Comparison of ENCODE assay signal across 20 cellular contexts in the genomic region with DNA sequence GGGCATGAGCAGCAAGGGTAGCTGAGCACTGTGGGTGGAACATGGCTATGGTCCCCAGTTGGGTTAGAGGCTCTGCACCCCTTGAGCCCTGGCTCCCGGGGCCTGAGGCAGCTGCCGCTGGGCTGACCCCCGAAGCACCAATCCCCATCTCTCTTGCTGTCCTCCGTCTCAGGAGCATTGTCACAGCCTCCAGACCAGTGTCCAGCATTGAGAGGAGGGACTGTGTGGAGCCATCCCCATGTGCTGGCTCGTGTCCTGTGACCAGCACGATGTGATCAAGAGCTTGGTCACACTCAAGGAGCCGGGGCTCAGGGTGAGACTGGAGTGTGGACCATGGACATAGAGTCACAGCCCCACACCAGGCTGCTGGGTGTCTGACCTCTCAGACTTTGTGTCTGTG. TPM values are rescaled to one million over a fixed set of nuclear protein-coding genes. Genes with fewer than 3 reads are reported as not detected.
DNase-seq lines count a peak whose midpoint lies in the region; ATAC-seq and TF ChIP-seq lines count a peak whose summit lies in the region.
"Had no signal": no experiment of that assay in that cellular context is flagged by ENCODE, and none has a peak within 500 bp of the region (broad histone marks: within the 10 kb centered on the region; RNA-seq: fewer than 3 reads in every experiment).

No MANE protein-coding gene starts in this region.

- H3K4me3 ChIP-seq in right atrium auricular region (no peak overlapping the region), mesodermal cell (ENCODE audit: extremely low read depth, insufficient read depth, low read length, poor library complexity, severe bottlenecking) (no peak overlapping the region), skeletal muscle tissue (ENCODE audit: low read length in 3 of 3) (peak overlapping the region; percentile 82 to 85 (median 83))
- H3K4me3 ChIP-seq: A549, K562 had no signal

- peaks cover 0 to 68% of the 10 kb centered on the region in 2 donors for H3K4me1 ChIP-seq in right atrium auricular region
- H3K4me1 ChIP-seq in mesodermal cell (ENCODE audit: control insufficient read depth, insufficient read depth, low read length, poor library complexity, severe bottlenecking) = peaks cover 25% of the 10 kb centered on the region
- H3K4me1 ChIP-seq in skeletal muscle tissue (ENCODE audit: control insufficient read depth in 3 of 3, insufficient read depth in 3 of 3, low read length in 3 of 3) = peaks cover 64 to 85% (median 81%) of the 10 kb centered on the region in 3 donors

- 97 to 98% methylated on average over 5 of the region's 7 CpGs for WGBS in mesodermal cell (ENCODE audit: insufficient coverage in 2 of 2), 2 experiments

- H3K36me3 ChIP-seq in right atrium auricular region (no peaks in the 10 kb centered on the region), mesodermal cell (ENCODE audit: control insufficient read depth, insufficient read depth, low read length) (no peaks in the 10 kb centered on the region), skeletal muscle tissue (ENCODE audit: control insufficient read depth in 3 of 3, insufficient read depth in 3 of 3, low read length in 3 of 3) (no peaks in the 10 kb centered on the region)

- no peak for DNase-seq in right atrium auricular region (ENCODE audit: low spot score)
- no peak for DNase-seq in left ventricle myocardium superior
- DNase-seq in DMS153 treated with DMSO at 0.1 percent for 48 hours (lab: John Stamatoyannopoulos, UW; ENCODE audit: unreplicated experiment) = no peak
- DNase-seq in Ammon's horn (ENCODE audit: low spot score) = no peak
- no peak for DNase-seq in DMS53 (lab: John Stamatoyannopoulos, UW)
- DNase-seq: COR-L47; EL; GOT3; NCI-H1417; NCI-H187 treated with DMSO at 0.1 percent for 48 hours; NCI-H2171 treated with DMSO at 0.1 percent for 48 hours; NCI-H446 treated with DMSO at 0.1 percent for 48 hours; NK-92 treated with Interleukin-12 subunit alpha and Interleukin-12 subunit beta, amount 100 ng/mL, for 24 hours had no signal

- H3K9me3 ChIP-seq in right atrium auricular region (no peaks in the 10 kb centered on the region), mesodermal cell (ENCODE audit: control insufficient read depth, low read length) (no peaks in the 10 kb centered on the region), skeletal muscle tissue (ENCODE audit: control insufficient read depth in 3 of 3, low read length in 3 of 3) (no peaks in the 10 kb centered on the region)
- H3K9me3 ChIP-seq: A549 had no signal

- H3K27me3 ChIP-seq in right atrium auricular region (no peaks in the 10 kb centered on the region), skeletal muscle tissue (ENCODE audit: control insufficient read depth in 3 of 3, insufficient read depth in 3 of 3, low read length in 3 of 3) (peaks cover 0 to 21% (median 10%) of the 10 kb centered on the region in 3 donors)

- H3K27ac ChIP-seq in right atrium auricular region (peak overlapping the region; percentile 76 to 85), mesodermal cell (ENCODE audit: low read depth, low read length, severe bottlenecking) (peak overlapping the region; percentile 75), skeletal muscle tissue (ENCODE audit: low read depth, low read length) (peak overlapping the region; percentile 91)
- H3K27ac ChIP-seq: A549 had no signal

- no peak for ATAC-seq in left ventricle myocardium superior
- ATAC-seq: A549 had no signal

- peak overlapping the region; percentile 76 to 94 (median 86) for H3K9ac ChIP-seq in skeletal muscle tissue (ENCODE audit: low read depth in 1 of 3, low read length in 3 of 3)

- TF ChIP-seq CTCF in right atrium auricular region (IDR thresholded peaks at IDR 0.05) = no peak

- intact Hi-C loops in left ventricle myocardium superior (cut with micrococcal nuclease) = no loop called here

RNA-seq across cellular contexts. Expression of a gene that starts 2.9 kb away (rescaled TPM):
- 10 to 100 TPM; 21.1 to 41.6 TPM for total RNA-seq in right atrium auricular region
- total RNA-seq in left ventricle myocardium superior = 47.4 TPM
- polyA plus RNA-seq in mesodermal cell (2013, experiment 1 of 2) = 12.7 TPM
- 12.1 TPM for polyA plus RNA-seq in mesodermal cell (2013, experiment 2 of 2)
- 74.1 TPM for total RNA-seq in skeletal muscle tissue
- total RNA-seq: K562, OCI-LY7, RPMI7951 had no signal
- polyA plus RNA-seq: K562 had no signal

RNA-seq across cellular contexts. Expression of a gene that starts 26.8 kb away (rescaled TPM):
- not detected for total RNA-seq in right atrium auricular region
- 0.22 TPM for total RNA-seq in left ventricle myocardium superior
- polyA plus RNA-seq in mesodermal cell (2013, experiment 1 of 2) = not detected
- polyA plus RNA-seq in mesodermal cell (2013, experiment 2 of 2) = not detected
- total RNA-seq in skeletal muscle tissue = not detected
- total RNA-seq: OCI-LY7, RPMI7951 had no signal
- polyA plus RNA-seq: A549, CD14-positive monocyte, K562 had no signal

RNA-seq across cellular contexts. Expression of a gene that starts 32.0 kb away (rescaled TPM):
- total RNA-seq in right atrium auricular region (10 to 100 TPM; 19.6 to 25.8 TPM), left ventricle myocardium superior (18.5 TPM), skeletal muscle tissue (30.3 TPM)
- 23.6 TPM for polyA plus RNA-seq in mesodermal cell (2013, experiment 1 of 2)
- polyA plus RNA-seq in mesodermal cell (2013, experiment 2 of 2) = 19.7 TPM

RNA-seq across cellular contexts. Expression of a gene that starts 54.3 kb away (rescaled TPM):
- 10 to 100 TPM; 16.9 to 65.0 TPM for total RNA-seq in right atrium auricular region
- total RNA-seq in left ventricle myocardium superior = 4.5 TPM
- polyA plus RNA-seq in mesodermal cell (2013, experiment 1 of 2) = 4.2 TPM
- 6.6 TPM for polyA plus RNA-seq in mesodermal cell (2013, experiment 2 of 2)
- 0.52 TPM for total RNA-seq in skeletal muscle tissue
- total RNA-seq: K562, RPMI7951 had no signal
- polyA plus RNA-seq: K562 had no signal

Comparison
In these comparisons a context has a peak if more than half of its experiments do, and no peak if none do; other contexts are left out.
1. H3K4me3 ChIP-seq: peak in skeletal muscle tissue (3 of 3); none in right atrium auricular region (0 of 2) and mesodermal cell (single experiment).
2. Peak in every context shown above with its lines, with median percentiles within 50 percentile points of each other: H3K27ac ChIP-seq.